ENCODE assay signal across 18 cellular contexts in genomic region chr16:55113195-55113594, GRCh38.
"Had no signal": no experiment of that assay in that cellular context is flagged by ENCODE, and none has a peak within 500 bp of the region (broad histone marks: within the 10 kb centered on the region; RNA-seq: fewer than 3 reads in every experiment).

No MANE protein-coding gene starts in this region.

- H3K36me3 Mint-ChIP-seq: immature natural killer cell, memory B cell had no signal

- H3K4me1 Mint-ChIP-seq: immature natural killer cell, memory B cell had no signal

- DNase-seq: dermis blood vessel endothelial cell; dorsolateral prefrontal cortex; effector CD4-positive, alpha-beta T cell; effector memory CD4-positive, alpha-beta T cell; foreskin keratinocyte; heart left ventricle; hypothalamus; immature natural killer cell; islet precursor cell; kidney; kidney glomerular epithelial cell; left colon; left lung; mammary epithelial cell; mesendoderm; midbrain had no signal

- H3K9me3 Mint-ChIP-seq: immature natural killer cell had no signal

- ATAC-seq: foreskin keratinocyte, gastroesophageal sphincter, heart left ventricle, left colon, left lung had no signal

- H3K27ac Mint-ChIP-seq: immature natural killer cell, memory B cell had no signal

- H3K4me3 Mint-ChIP-seq: immature natural killer cell, memory B cell had no signal
